Comparison of ENCODE assay signal across 8 cellular contexts in genomic region chr22:31212783-31213626, GRCh38. TPM values are rescaled to one million over a fixed set of nuclear protein-coding genes. Genes with fewer than 3 reads are reported as not detected.
DNase-seq lines count a peak whose midpoint lies in the region; ATAC-seq and TF ChIP-seq lines count a peak whose summit lies in the region.

No MANE protein-coding gene starts in this region.

- H3K4me3 Mint-ChIP-seq in activated T-cell treated with anti-CD3 and anti-CD28 coated beads, Interleukin-2, amount 50 U/mL, for 72 hours, result peak overlapping the region; percentile 90 to 93

- peak overlapping the region; percentile 95 for H3K4me3 ChIP-seq in kidney epithelial cell (ENCODE audit: low read depth, low read length)
- H3K4me3 ChIP-seq in suprapubic skin, result peak overlapping the region; percentile 89

- TF ChIP-seq CTCF in kidney epithelial cell (IDR thresholded peaks at IDR 0.05; ENCODE audit: insufficient read depth, low read length, poor library complexity, severe bottlenecking) (no peak), suprapubic skin (IDR thresholded peaks at IDR 0.05) (no peak), GM13976 (IDR thresholded peaks at IDR 0.05; ENCODE audit: borderline replicate concordance, control extremely low read depth, extremely low read depth, insufficient read depth, missing control alignments) (no peak)

- H3K36me3 ChIP-seq in kidney epithelial cell (ENCODE audit: control insufficient read depth, insufficient read depth, low read length), result no peaks in the 10 kb centered on the region
- no peaks in the 10 kb centered on the region for H3K36me3 ChIP-seq in suprapubic skin

- H3K9me3 Mint-ChIP-seq in activated T-cell treated with anti-CD3 and anti-CD28 coated beads, Interleukin-2, amount 50 U/mL, for 72 hours, result no peaks in the 10 kb centered on the region

- WGBS in suprapubic skin, result 54% methylated on average over 10 of the region's 11 CpGs

- peak overlapping the region; percentile 64 for H3K27ac ChIP-seq in suprapubic skin

- no peaks in the 10 kb centered on the region for H3K27me3 ChIP-seq in kidney epithelial cell (ENCODE audit: control insufficient read depth, insufficient read depth, low read length)
- no peaks in the 10 kb centered on the region for H3K27me3 ChIP-seq in suprapubic skin

- H3K4me1 Mint-ChIP-seq in activated T-cell treated with anti-CD3 and anti-CD28 coated beads, Interleukin-2, amount 50 U/mL, for 72 hours (ENCODE audit: low read depth), result peaks cover 61% of the 10 kb centered on the region

- no peak for TF ChIP-seq POLR2A in suprapubic skin (IDR thresholded peaks at IDR 0.05)

- ATAC-seq in activated T-cell treated with anti-CD3 and anti-CD28 coated beads, Interleukin-2, amount 50 U/mL, for 72 hours (replicated peaks in 1 of 2), result no peak

- no peak for TF ChIP-seq EP300 in suprapubic skin (IDR thresholded peaks at IDR 0.05)

- H3K9me3 ChIP-seq in suprapubic skin, result no peaks in the 10 kb centered on the region

- H3K27me3 Mint-ChIP-seq in activated T-cell treated with anti-CD3 and anti-CD28 coated beads, Interleukin-2, amount 50 U/mL, for 72 hours (ENCODE audit: low read depth), result no peaks in the 10 kb centered on the region

- no peaks in the 10 kb centered on the region for H3K36me3 Mint-ChIP-seq in activated T-cell treated with anti-CD3 and anti-CD28 coated beads, Interleukin-2, amount 50 U/mL, for 72 hours (ENCODE audit: insufficient read depth in 2 of 2)

- DNase-seq in activated CD4-positive, alpha-beta T cell treated with anti-CD3 and anti-CD28 coated beads for 48 hours, result peak; percentile 13
- DNase-seq in activated CD4-positive, alpha-beta T cell treated with anti-CD3 and anti-CD28 coated beads, Interleukin-2, amount 50 U/mL, for 4 hours, result no peak
- DNase-seq in activated T-cell treated with anti-CD3 and anti-CD28 coated beads, Interleukin-2, amount 50 U/mL, for 72 hours, result no peak
- DNase-seq in kidney epithelial cell (ENCODE audit: low read depth), result no peak
- no peak for DNase-seq in suprapubic skin (ENCODE audit: low spot score in 2 of 2)
- no peak for DNase-seq in H4 (ENCODE audit: low spot score)
- DNase-seq in GM13976 (ENCODE audit: low spot score), result no peak
- no peak for DNase-seq in NK-92 treated with Interleukin-12 subunit alpha and Interleukin-12 subunit beta, amount 100 ng/mL, for 24 hours (lab: John Stamatoyannopoulos, UW)

- in situ Hi-C loops in GM13976 (cut with MboI; ENCODE audit: low sequenced_read_pairs, unreplicated experiment), result no loop called here

- H3K27ac Mint-ChIP-seq in activated T-cell treated with anti-CD3 and anti-CD28 coated beads, Interleukin-2, amount 50 U/mL, for 72 hours, result peak overlapping the region; percentile 25

- H3K4me1 ChIP-seq in suprapubic skin, result peaks cover 53% of the 10 kb centered on the region

RNA-seq across cellular contexts. Expression of gene LIMK2, which starts 0.9 kb away (rescaled TPM):
- total RNA-seq in activated T-cell treated with anti-CD3 and anti-CD28 coated beads, Interleukin-2, amount 50 U/mL, for 72 hours, result 10 to 100 TPM; 36.2 to 37.0 TPM
- total RNA-seq in kidney epithelial cell (37.2 and 41.4 TPM in 2 replicates), suprapubic skin (100 to 1,000 TPM; 103 to 229 (median 188) TPM)
- total RNA-seq in H4 (2014; rRNA removed; shearing (Covaris generic)), result 3.8 and 4.9 TPM in 2 replicates

RNA-seq across cellular contexts. Expression of gene RNF185, which starts 53.0 kb away (rescaled TPM):
- total RNA-seq in activated T-cell treated with anti-CD3 and anti-CD28 coated beads, Interleukin-2, amount 50 U/mL, for 72 hours, result 10 to 100 TPM; 26.9 to 27.8 TPM
- total RNA-seq in kidney epithelial cell (49.6 and 53.2 TPM in 2 replicates), suprapubic skin (10 to 100 TPM; 36.0 to 41.9 (median 38.9) TPM)
- 16.5 and 17.7 TPM in 2 replicates for total RNA-seq in H4 (2014; rRNA removed; shearing (Covaris generic))
